ENCODE assay signal across 12 cellular contexts in the genomic region with DNA sequence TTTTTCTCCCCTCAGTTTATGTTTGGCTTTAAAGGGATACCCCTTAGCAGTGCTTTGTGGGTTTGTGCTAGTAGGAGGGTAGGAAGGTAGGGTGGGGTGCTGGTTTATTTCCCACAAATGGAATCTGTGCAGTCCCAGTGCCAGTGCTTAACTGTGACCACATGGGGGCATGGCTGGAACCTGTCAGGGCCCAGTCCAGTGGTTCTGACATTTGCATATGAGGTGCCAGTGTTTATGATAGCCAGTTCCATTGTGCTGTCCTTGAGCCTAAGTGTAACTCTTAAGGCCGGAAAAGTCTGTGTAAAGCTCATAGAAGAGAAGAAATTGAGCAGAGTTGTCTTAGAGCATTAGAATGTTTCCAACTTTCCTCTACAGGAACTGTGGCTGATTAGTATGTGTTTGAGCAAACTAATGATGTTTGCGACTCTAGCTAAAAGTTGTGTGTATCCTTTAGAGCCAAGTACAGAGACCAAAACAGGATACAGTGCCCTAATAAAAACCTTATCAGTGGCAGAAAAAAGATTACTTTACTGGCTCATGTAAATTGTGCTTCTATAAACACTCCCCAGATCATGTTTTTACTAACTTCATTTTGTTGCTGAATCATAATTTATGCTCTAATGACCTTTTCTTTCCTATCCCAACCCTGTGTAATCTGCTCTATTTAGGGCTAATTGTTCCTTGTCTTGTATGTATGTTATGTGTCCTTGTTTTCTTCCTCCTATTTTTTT. TPM values are rescaled to one million over a fixed set of nuclear protein-coding genes. Genes with fewer than 3 reads are reported as not detected.
A peak's percentile ranks its signal among the peaks of the same experiment; 100 is the strongest.
DNase-seq lines count a peak whose midpoint lies in the region; ATAC-seq and TF ChIP-seq lines count a peak whose summit lies in the region.
"Had no signal": no experiment of that assay in that cellular context is flagged by ENCODE, and none has a peak within 500 bp of the region (broad histone marks: within the 10 kb centered on the region; RNA-seq: fewer than 3 reads in every experiment).

No MANE protein-coding gene starts in this region.

- H3K4me2 ChIP-seq in Loucy (ENCODE audit: low read depth, low read length, poor library complexity, severe bottlenecking): peak overlapping the region; percentile 34

- peak; percentile 13; the same call in 1 of the 2 replicates for TF ChIP-seq CTCF in AG04450 (IDR thresholded peaks at IDR 0.05; ENCODE audit: low read depth, low read length)
- peak; percentile 41 for TF ChIP-seq CTCF in Loucy (conservative IDR thresholded peaks at IDR 0.05; ENCODE audit: low read length)
- peak; percentile 15 for TF ChIP-seq CTCF in coronary artery (IDR thresholded peaks at IDR 0.05)
- no peak for TF ChIP-seq CTCF in GM10248 (IDR thresholded peaks at IDR 0.05; ENCODE audit: control extremely low read depth, extremely low read depth, low read depth, missing control alignments)

- H3K36me3 ChIP-seq in Loucy (ENCODE audit: insufficient read depth, low read length): no peaks in the 10 kb centered on the region
- H3K36me3 ChIP-seq: left lung had no signal

- H3K9me3 ChIP-seq in AG04450 (ENCODE audit: control insufficient read depth, insufficient read depth, low read length) (no peaks in the 10 kb centered on the region), Loucy (ENCODE audit: insufficient read depth, low read depth, low read length) (no peaks in the 10 kb centered on the region)
- H3K9me3 ChIP-seq: left lung had no signal

- no peak for ATAC-seq in HG02798 (IDR thresholded peaks at IDR 0.05; ENCODE audit: poor library complexity, unreplicated experiment)
- ATAC-seq: activated CD8-positive, alpha-beta T cell treated with anti-CD3 and anti-CD28 coated beads, Interleukin-2, amount 10 ng/mL, durations not matched to agents 7 days and 5 days; left lung had no signal

- H4K20me1 ChIP-seq in Loucy (ENCODE audit: insufficient read depth, low read length, poor library complexity, severe bottlenecking): no peaks in the 10 kb centered on the region

- no peaks in the 10 kb centered on the region for H3K9me2 ChIP-seq in Loucy (replicated peaks; ENCODE audit: low read depth, low read length)

- H3K27ac ChIP-seq in AG04450 (ENCODE audit: low read depth, low read length) (no peak overlapping the region), coronary artery (peak overlapping the region in 1 of 2 donors; percentile 62)

- peaks cover 33% of the 10 kb centered on the region for H3K4me1 ChIP-seq in Loucy (ENCODE audit: insufficient read depth, low read length, poor library complexity, severe bottlenecking)

- no peak overlapping the region for H3K9ac ChIP-seq in Loucy (ENCODE audit: low read depth, low read length, poor library complexity, severe bottlenecking)

- POLR2A ChIA-PET in AG04450 (lab: Yijun Ruan, JAX) (no interaction called here), GM10248 (lab: Yijun Ruan, JAX) (no interaction called here)

- DNase-seq in AG04450 (ENCODE audit: low read depth, low spot score) (no peak), coronary artery (ENCODE audit: low spot score) (no peak), medulla oblongata (ENCODE audit: extremely low spot score) (peak; percentile 70), T-helper 2 cell (no peak), NCI-H1436 (lab: John Stamatoyannopoulos, UW) (no peak), GM10248 (ENCODE audit: extremely low spot score) (no peak)
- DNase-seq: activated CD8-positive, alpha-beta T cell treated with anti-CD3 and anti-CD28 coated beads, Interleukin-2, amount 10 ng/mL, durations not matched to agents 7 days and 5 days; cerebellar nuclear complex; DMS79 treated with DMSO at 0.1 percent for 48 hours; left lung had no signal

- CTCF ChIA-PET in AG04450 (lab: Charles Lee): no interaction called here
- CTCF ChIA-PET in GM10248 (lab: Yijun Ruan, JAX): interaction anchor here (2.4 to 3.6 kb wide), 2 partner anchors 42 to 44 kb away, joined by 7 to 10 read pairs; no protein-coding TSS in a partner anchor

- no peaks in the 10 kb centered on the region; the same call in 1 of the 2 replicates for H3F3A ChIP-seq in Loucy (ENCODE audit: low read depth)

- H2AFZ ChIP-seq in Loucy (ENCODE audit: low read length): no peak overlapping the region

- H3K79me2 ChIP-seq in Loucy (ENCODE audit: insufficient read depth, low read length): no peaks in the 10 kb centered on the region

- H3K27me3 ChIP-seq in AG04450 (ENCODE audit: control insufficient read depth, insufficient read depth, low read length) (no peaks in the 10 kb centered on the region), Loucy (ENCODE audit: insufficient read depth, low read length, poor library complexity, severe bottlenecking) (no peaks in the 10 kb centered on the region)

- H3K4me3 ChIP-seq in AG04450 (ENCODE audit: low read depth, low read length): no peak overlapping the region
- H3K4me3 ChIP-seq in Loucy (ENCODE audit: low read length, poor library complexity, severe bottlenecking): no peak overlapping the region
- no peak overlapping the region for H3K4me3 ChIP-seq in coronary artery
- H3K4me3 ChIP-seq: left lung had no signal

RNA-seq across cellular contexts. Expression of gene DIXDC1, which starts 38.1 kb away (rescaled TPM):
- 10.5 and 11.5 TPM in 2 replicates for polyA plus RNA-seq in AG04450 (2011; rRNA removed)
- polyA minus RNA-seq in AG04450 (2011; rRNA and poly(A)+ RNA removed): 15.9 and 18.9 TPM in 2 replicates

RNA-seq across cellular contexts. Expression of gene DLAT, which starts 50.0 kb away (rescaled TPM):
- 26.6 and 34.8 TPM in 2 replicates for polyA plus RNA-seq in AG04450 (2011; rRNA removed)
- polyA minus RNA-seq in AG04450 (2011; rRNA and poly(A)+ RNA removed): 19.7 and 27.3 TPM in 2 replicates

RNA-seq across cellular contexts. Expression of gene C11orf52, which starts 56.5 kb away (rescaled TPM):
- 0.38 and 0.61 TPM in 2 replicates for polyA plus RNA-seq in AG04450 (2011; rRNA removed)
- polyA minus RNA-seq in AG04450 (2011; rRNA and poly(A)+ RNA removed): 0.32 and 0.35 TPM in 2 replicates
